ENCODE assay signal across 8 cellular contexts in the genomic region with DNA sequence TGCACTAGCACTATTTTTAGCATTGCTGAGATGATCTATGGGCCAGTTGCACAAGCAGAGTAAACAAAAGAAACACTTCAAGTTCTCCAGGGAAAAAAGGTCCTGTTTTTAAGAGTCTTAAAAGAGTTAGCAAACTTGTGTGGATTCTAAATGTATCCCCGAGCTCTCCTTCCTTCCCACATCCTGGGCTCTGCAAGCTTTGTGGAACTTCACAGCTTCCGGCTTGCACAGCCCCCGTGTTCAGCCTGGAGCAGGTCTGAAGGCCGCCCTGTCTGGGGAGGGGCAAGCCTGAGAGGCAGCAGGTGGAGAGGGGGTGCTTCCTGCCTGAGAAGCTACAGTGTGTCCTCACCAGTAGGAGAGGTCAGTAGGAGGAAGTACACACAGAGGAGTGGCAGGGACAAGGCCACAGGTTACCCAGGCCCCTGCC. TPM values are rescaled to one million over a fixed set of nuclear protein-coding genes. Genes with fewer than 3 reads are reported as not detected.
DNase-seq lines count a peak whose midpoint lies in the region; ATAC-seq and TF ChIP-seq lines count a peak whose summit lies in the region.

No MANE protein-coding gene starts in this region.

- H3K27ac Mint-ChIP-seq in activated CD8-positive, alpha-beta T cell treated with anti-CD3 and anti-CD28 coated beads, Interleukin-2, amount 10 ng/mL, durations not matched to agents 7 days and 5 days = peak overlapping the region; percentile 82

- H3K9ac ChIP-seq in rectal smooth muscle tissue (ENCODE audit: low read length) = no peak overlapping the region

- no peaks in the 10 kb centered on the region for H3K27me3 Mint-ChIP-seq in activated CD8-positive, alpha-beta T cell treated with anti-CD3 and anti-CD28 coated beads, Interleukin-2, amount 10 ng/mL, durations not matched to agents 7 days and 5 days (ENCODE audit: low read depth)

- H3K27ac ChIP-seq in gastroesophageal sphincter (peak overlapping the region; percentile 78 to 93 (median 86)), rectal smooth muscle tissue (ENCODE audit: low read depth, low read length) (peak overlapping the region; percentile 74)

- no peaks in the 10 kb centered on the region for H3K9me3 ChIP-seq in gastroesophageal sphincter

- H3K36me3 ChIP-seq in gastroesophageal sphincter (no peaks in the 10 kb centered on the region), rectal smooth muscle tissue (ENCODE audit: control insufficient read depth, insufficient read depth, low read length) (no peaks in the 10 kb centered on the region)

- H3K4me1 ChIP-seq in gastroesophageal sphincter (peaks cover 6 to 98% (median 71%) of the 10 kb centered on the region in 3 donors), rectal smooth muscle tissue (ENCODE audit: control insufficient read depth, insufficient read depth, low read length) (peaks cover 34% of the 10 kb centered on the region)

- 0 to 25% methylated on average over 2 to 4 of the region's 4 CpGs for WGBS in gastroesophageal sphincter (ENCODE audit: low coverage in 1 of 2), 2 donors

- H3K9me3 Mint-ChIP-seq in activated CD8-positive, alpha-beta T cell treated with anti-CD3 and anti-CD28 coated beads, Interleukin-2, amount 10 ng/mL, durations not matched to agents 7 days and 5 days (ENCODE audit: insufficient read depth) = no peaks in the 10 kb centered on the region

- H3K27me3 ChIP-seq in gastroesophageal sphincter (no peaks in the 10 kb centered on the region), rectal smooth muscle tissue (ENCODE audit: control insufficient read depth, insufficient read depth, low read length) (no peaks in the 10 kb centered on the region)

- H3K36me3 Mint-ChIP-seq in activated CD8-positive, alpha-beta T cell treated with anti-CD3 and anti-CD28 coated beads, Interleukin-2, amount 10 ng/mL, durations not matched to agents 7 days and 5 days (ENCODE audit: low read depth) = peaks cover 25% of the 10 kb centered on the region

- POLR2A ChIA-PET in activated CD8-positive, alpha-beta T cell treated with anti-CD3 and anti-CD28 coated beads, Interleukin-2, amount 10 ng/mL, durations not matched to agents 7 days and 5 days (lab: Charles Lee) = interaction anchor here (0.6 to 3.9 kb wide), 2 partner anchors 10 to 236 kb away, joined by 6 to 30 read pairs; no protein-coding TSS in a partner anchor

- peak overlapping the region; percentile 16 for H3K4me3 Mint-ChIP-seq in activated CD8-positive, alpha-beta T cell treated with anti-CD3 and anti-CD28 coated beads, Interleukin-2, amount 10 ng/mL, durations not matched to agents 7 days and 5 days

- ATAC-seq in GM19438 (IDR thresholded peaks at IDR 0.05; ENCODE audit: low read depth, unreplicated experiment) = peak; percentile 79
- peak; percentile 78 for ATAC-seq in activated CD8-positive, alpha-beta T cell treated with anti-CD3 and anti-CD28 coated beads, Interleukin-2, amount 10 ng/mL, durations not matched to agents 7 days and 5 days
- ATAC-seq in gastroesophageal sphincter = peak; percentile 53
- ATAC-seq in HG03196 (IDR thresholded peaks at IDR 0.05; ENCODE audit: unreplicated experiment) = no peak

- H3K4me3 ChIP-seq in gastroesophageal sphincter (peak overlapping the region in 1 of 2 donors; percentile 19), rectal smooth muscle tissue (ENCODE audit: low read length) (peak overlapping the region; percentile 5)

- TF ChIP-seq EP300 in gastroesophageal sphincter (IDR thresholded peaks at IDR 0.05) = no peak

- CTCF ChIA-PET in activated CD8-positive, alpha-beta T cell treated with anti-CD3 and anti-CD28 coated beads, Interleukin-2, amount 10 ng/mL, durations not matched to agents 7 days and 5 days (lab: Charles Lee) = interaction anchor here (0.9 to 6.2 kb wide), 5 partner anchors 10 to 252 kb away, joined by 4 to 73 read pairs (median 6); partner anchors contain the start of gene MIF

- peaks cover 76% of the 10 kb centered on the region for H3K4me1 Mint-ChIP-seq in activated CD8-positive, alpha-beta T cell treated with anti-CD3 and anti-CD28 coated beads, Interleukin-2, amount 10 ng/mL, durations not matched to agents 7 days and 5 days (ENCODE audit: low read depth)

- no peak for TF ChIP-seq POLR2A in gastroesophageal sphincter (IDR thresholded peaks at IDR 0.05)

- no peak for TF ChIP-seq CTCF in gastroesophageal sphincter (IDR thresholded peaks at IDR 0.05)

- peak; percentile 89 for DNase-seq in COLO668 (lab: John Stamatoyannopoulos, UW; ENCODE audit: unreplicated experiment)
- peak; percentile 59 for DNase-seq in NAMALWA (ENCODE audit: low spot score)
- peak; percentile 66 for DNase-seq in activated CD8-positive, alpha-beta T cell treated with anti-CD3 and anti-CD28 coated beads, Interleukin-2, amount 10 ng/mL, durations not matched to agents 7 days and 5 days
- no peak for DNase-seq in cortex of kidney (lab: John Stamatoyannopoulos, UW)

RNA-seq across cellular contexts. Expression of gene SUSD2, which starts 35.1 kb away (rescaled TPM):
- 1 to 10 TPM; 1.3 to 1.9 TPM for total RNA-seq in activated CD8-positive, alpha-beta T cell treated with anti-CD3 and anti-CD28 coated beads, Interleukin-2, amount 10 ng/mL, durations not matched to agents 7 days and 5 days
- 1 to 10 TPM; 2.4 to 5.0 (median 4.4) TPM for total RNA-seq in gastroesophageal sphincter
